Comparison of ENCODE assay signal across 23 cellular contexts in the genomic region with DNA sequence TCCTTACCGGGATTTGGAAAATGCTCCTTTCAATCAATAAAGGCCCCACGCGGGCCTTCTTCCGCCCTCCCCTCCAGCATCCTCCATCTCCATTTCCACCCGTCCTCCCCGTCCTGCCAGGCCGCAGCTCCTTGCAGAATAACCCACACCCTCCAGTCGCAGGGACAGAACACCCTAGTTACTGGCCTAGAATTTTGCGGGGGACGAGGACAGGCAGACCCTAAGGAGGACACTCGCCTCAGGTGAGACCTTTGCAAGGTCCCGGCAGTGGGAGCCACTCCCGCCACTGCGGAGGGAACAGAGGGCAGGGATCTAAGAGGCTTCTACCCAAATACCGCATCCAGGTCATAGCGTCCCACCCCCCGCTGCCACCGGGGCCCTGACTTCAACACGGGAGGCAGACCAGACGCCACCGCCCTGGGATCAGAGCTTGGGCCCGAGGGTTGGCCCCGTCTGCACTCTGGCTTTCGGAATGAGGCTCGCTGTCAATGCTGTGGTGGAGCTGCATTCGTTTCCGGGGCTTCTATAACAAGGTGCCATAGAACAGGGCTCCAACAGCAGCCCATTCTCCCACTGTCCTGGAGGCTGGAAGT.
"Had no signal": no experiment of that assay in that cellular context is flagged by ENCODE, and none has a peak within 500 bp of the region (broad histone marks: within the 10 kb centered on the region; RNA-seq: fewer than 3 reads in every experiment).

No MANE protein-coding gene starts in this region.

- H3K27me3 ChIP-seq: pancreas had no signal

- H3K9me3 ChIP-seq: esophagus squamous epithelium, gastroesophageal sphincter, left lung, pancreas, stomach, thoracic aorta, transverse colon had no signal

- H3K36me3 Mint-ChIP-seq: naive B cell; stimulated activated memory B cell treated with anti-CD40 and anti-IgM and Interleukin-4, amounts not matched to agents 10 μg/mL and 1 μg/mL and 100 μg/mL, for 72 hours had no signal

- H3K4me3 ChIP-seq: esophagus squamous epithelium, gastroesophageal sphincter, left lung, lung, pancreas, stomach, thoracic aorta, transverse colon had no signal

- DNase-seq: effector memory CD8-positive, alpha-beta T cell; esophagus squamous epithelium; foreskin fibroblast; glutamatergic neuron; left lung; mesendoderm; naive B cell; nephron progenitor cell; right cardiac atrium; stimulated activated CD4-positive, alpha-beta T cell treated with anti-CD3 and anti-CD28 coated beads, Interleukin-4, amount 100 ng/mL, for 1 hour; stomach; substantia nigra; transverse colon had no signal

- H3K27ac ChIP-seq: esophagus squamous epithelium, gastroesophageal sphincter, left lung, pancreas, stomach, thoracic aorta, transverse colon had no signal

- H3K9me3 Mint-ChIP-seq: dendritic cell treated with granulocyte-macrophage colony-stimulating factor and Interleukin-4, amounts not matched to agents 40 ng/mL and 50 ng/mL, for 4 days; effector memory CD8-positive, alpha-beta T cell; naive B cell; nephron progenitor cell; stimulated activated memory B cell treated with anti-CD40 and anti-IgM and Interleukin-4, amounts not matched to agents 10 μg/mL and 1 μg/mL and 100 μg/mL, for 72 hours had no signal

- ATAC-seq: effector memory CD8-positive, alpha-beta T cell; gastroesophageal sphincter; left lung; pancreas; right cardiac atrium; stimulated activated memory B cell treated with anti-CD40 and anti-IgM and Interleukin-4, amounts not matched to agents 10 μg/mL and 1 μg/mL and 100 μg/mL, for 72 hours had no signal

- H3K4me3 Mint-ChIP-seq: dendritic cell treated with granulocyte-macrophage colony-stimulating factor and Interleukin-4, amounts not matched to agents 40 ng/mL and 50 ng/mL, for 4 days; effector memory CD8-positive, alpha-beta T cell; naive B cell; nephron progenitor cell; stimulated activated memory B cell treated with anti-CD40 and anti-IgM and Interleukin-4, amounts not matched to agents 10 μg/mL and 1 μg/mL and 100 μg/mL, for 72 hours had no signal

- FAIRE-seq: colon, keratinocyte, pancreas, urothelium cell line had no signal

- H3K36me3 ChIP-seq: esophagus squamous epithelium, gastroesophageal sphincter, left lung, pancreas, stomach, thoracic aorta, transverse colon had no signal

- H3K27ac Mint-ChIP-seq: dendritic cell treated with granulocyte-macrophage colony-stimulating factor and Interleukin-4, amounts not matched to agents 40 ng/mL and 50 ng/mL, for 4 days; effector memory CD8-positive, alpha-beta T cell; progenitor cell of endocrine pancreas; stimulated activated memory B cell treated with anti-CD40 and anti-IgM and Interleukin-4, amounts not matched to agents 10 μg/mL and 1 μg/mL and 100 μg/mL, for 72 hours had no signal
